In genomic region chr5:55480781-55481180, GRCh38 we compare ENCODE assay signal across 18 cellular contexts. TPM values are rescaled to one million over a fixed set of nuclear protein-coding genes. Genes with fewer than 3 reads are reported as not detected.
DNase-seq lines count a peak whose midpoint lies in the region; ATAC-seq and TF ChIP-seq lines count a peak whose summit lies in the region.
"Had no signal": no experiment of that assay in that cellular context is flagged by ENCODE, and none has a peak within 500 bp of the region (broad histone marks: within the 10 kb centered on the region; RNA-seq: fewer than 3 reads in every experiment).

No MANE protein-coding gene starts in this region.

- H3K27me3 Mint-ChIP-seq in endodermal cell (ENCODE audit: insufficient read depth) (no peaks in the 10 kb centered on the region), osteocyte (ENCODE audit: unreplicated experiment) (no peaks in the 10 kb centered on the region)

- TF ChIP-seq CTCF in RWPE2 (IDR thresholded peaks at IDR 0.05; ENCODE audit: poor library complexity, severe bottlenecking) (no peak), endodermal cell (conservative IDR thresholded peaks at IDR 0.05) (no peak), osteocyte (IDR thresholded peaks at IDR 0.05) (no peak), colonic mucosa (IDR thresholded peaks at IDR 0.05) (no peak)

- no peaks in the 10 kb centered on the region for H3K9me3 Mint-ChIP-seq in endodermal cell
- no peaks in the 10 kb centered on the region for H3K9me3 Mint-ChIP-seq in osteocyte (ENCODE audit: unreplicated experiment)

- H3K27me3 ChIP-seq in RWPE2 (ENCODE audit: insufficient read depth, poor library complexity, severe bottlenecking) = no peaks in the 10 kb centered on the region
- no peaks in the 10 kb centered on the region for H3K27me3 ChIP-seq in endodermal cell (ENCODE audit: control insufficient read depth, insufficient read depth, low read length, poor library complexity, severe bottlenecking)
- no peaks in the 10 kb centered on the region for H3K27me3 ChIP-seq in colonic mucosa
- H3K27me3 ChIP-seq: BLaER1 treated with 17β-estradiol and CSF1 and Interleukin-3, amounts not matched to agents 10 nM and 100 nM; transverse colon had no signal

- H3K4me3 ChIP-seq in RWPE2 (ENCODE audit: severe bottlenecking) (no peak overlapping the region), endodermal cell (ENCODE audit: low read length) (no peak overlapping the region), colonic mucosa (no peak overlapping the region)
- H3K4me3 ChIP-seq: BLaER1 treated with 17β-estradiol and CSF1 and Interleukin-3, amounts not matched to agents 10 nM and 100 nM; transverse colon had no signal

- H3K36me3 Mint-ChIP-seq in endodermal cell (ENCODE audit: low read depth) = peaks cover 8% of the 10 kb centered on the region
- H3K36me3 Mint-ChIP-seq in osteocyte (ENCODE audit: unreplicated experiment) = peaks cover under 1% of the 10 kb centered on the region

- H3K4me3 Mint-ChIP-seq in endodermal cell (no peak overlapping the region), osteocyte (ENCODE audit: unreplicated experiment) (no peak overlapping the region)
- H3K4me3 Mint-ChIP-seq: activated CD8-positive, alpha-beta T cell treated with anti-CD3 and anti-CD28 coated beads, Interleukin-2, amount 10 ng/mL, durations not matched to agents 7 days and 5 days had no signal

- H3K27ac ChIP-seq in RWPE2 (ENCODE audit: poor library complexity, severe bottlenecking) (no peak overlapping the region), endodermal cell (ENCODE audit: low read depth, low read length) (no peak overlapping the region), colonic mucosa (no peak overlapping the region)
- H3K27ac ChIP-seq: BLaER1 treated with 17β-estradiol and CSF1 and Interleukin-3, amounts not matched to agents 10 nM and 100 nM; parathyroid adenoma; transverse colon had no signal

- no peaks in the 10 kb centered on the region for H3K4me1 ChIP-seq in RWPE2 (ENCODE audit: insufficient read depth, poor library complexity, severe bottlenecking)
- H3K4me1 ChIP-seq in endodermal cell (ENCODE audit: control insufficient read depth, insufficient read depth, low read length) = peaks cover 16% of the 10 kb centered on the region
- no peaks in the 10 kb centered on the region for H3K4me1 ChIP-seq in colonic mucosa

- H3K36me3 ChIP-seq in RWPE2 (ENCODE audit: low read depth) = no peaks in the 10 kb centered on the region; the same call in 1 of the 2 replicates
- peaks cover 19% of the 10 kb centered on the region for H3K36me3 ChIP-seq in endodermal cell (ENCODE audit: control insufficient read depth, insufficient read depth, low read length)
- H3K36me3 ChIP-seq in colonic mucosa = no peaks in the 10 kb centered on the region
- H3K36me3 ChIP-seq: BLaER1 treated with 17β-estradiol and CSF1 and Interleukin-3, amounts not matched to agents 10 nM and 100 nM; transverse colon had no signal

- DNase-seq in GM04503 (ENCODE audit: low read depth) = peak; percentile 12
- DNase-seq in RWPE2 (ENCODE audit: low spot score) = no peak
- DNase-seq in endodermal cell = no peak
- no peak for DNase-seq in osteocyte (ENCODE audit: extremely low spot score, unreplicated experiment)
- DNase-seq in colonic mucosa = no peak
- no peak for DNase-seq in cerebellar cortex (ENCODE audit: low spot score)
- DNase-seq: activated CD8-positive, alpha-beta T cell treated with anti-CD3 and anti-CD28 coated beads, Interleukin-2, amount 10 ng/mL, durations not matched to agents 7 days and 5 days; amygdala; left colon; MM.1S; NCI-H2081 treated with DMSO at 0.1 percent for 48 hours; stimulated activated naive CD4-positive, alpha-beta T cell; SW 1271; transverse colon had no signal

- H3K27ac Mint-ChIP-seq in endodermal cell = peak overlapping the region; percentile 4
- peak overlapping the region; percentile 70 for H3K27ac Mint-ChIP-seq in osteocyte (ENCODE audit: unreplicated experiment)
- H3K27ac Mint-ChIP-seq: activated CD8-positive, alpha-beta T cell treated with anti-CD3 and anti-CD28 coated beads, Interleukin-2, amount 10 ng/mL, durations not matched to agents 7 days and 5 days had no signal

- H3K9me3 ChIP-seq in RWPE2 (ENCODE audit: severe bottlenecking) (no peaks in the 10 kb centered on the region), endodermal cell (ENCODE audit: control insufficient read depth, low read length) (no peaks in the 10 kb centered on the region), colonic mucosa (no peaks in the 10 kb centered on the region)
- H3K9me3 ChIP-seq: BLaER1 treated with 17β-estradiol and CSF1 and Interleukin-3, amounts not matched to agents 10 nM and 100 nM; transverse colon had no signal

- H3K9ac ChIP-seq in endodermal cell (ENCODE audit: extremely low read depth, low read length, poor library complexity, severe bottlenecking) = no peak overlapping the region
- H3K9ac ChIP-seq in colonic mucosa (ENCODE audit: low read depth in 2 of 2, low read length in 2 of 2) = no peak overlapping the region
- H3K9ac ChIP-seq: BLaER1 treated with 17β-estradiol and CSF1 and Interleukin-3, amounts not matched to agents 10 nM and 100 nM; parathyroid adenoma had no signal

- intact Hi-C loops in colonic mucosa (cut with DNase I) = no loop called here

- H3K4me1 Mint-ChIP-seq in endodermal cell = peaks cover 59% of the 10 kb centered on the region
- H3K4me1 Mint-ChIP-seq in osteocyte (ENCODE audit: unreplicated experiment) = peaks cover 19% of the 10 kb centered on the region

- WGBS in endodermal cell (ENCODE audit: insufficient coverage in 1 of 2, insufficient read length in 1 of 2), 2 experiments = 98 to 100% methylated on average over 1 to 3 of the region's 3 CpGs

- ATAC-seq in RWPE2 (ENCODE audit: low read depth) (0 out of 3 replicates have a peak, but pooled peaks have one; percentile 21), GM18502 (IDR thresholded peaks at IDR 0.05; ENCODE audit: poor library complexity, unreplicated experiment) (no peak), HG03280 (IDR thresholded peaks at IDR 0.05; ENCODE audit: unreplicated experiment) (no peak)
- ATAC-seq: left colon had no signal

RNA-seq across cellular contexts. Expression of gene PLPP1, which starts 54.0 kb away (rescaled TPM):
- 100 to 1,000 TPM in 1 of 2 donors, 10 to 100 TPM in 1; 29.0 to 100 TPM for total RNA-seq in endodermal cell
- 30.1 TPM for polyA plus RNA-seq in endodermal cell (2013, experiment 1 of 2)
- polyA plus RNA-seq in endodermal cell (2013, experiment 2 of 2) = 26.8 TPM
- total RNA-seq in osteocyte = 38.9 and 42.0 TPM in 2 replicates
- 10 to 100 TPM; 53.0 to 85.7 TPM for total RNA-seq in colonic mucosa
